22 cellular contexts compared by ENCODE assay signal in the genomic region with DNA sequence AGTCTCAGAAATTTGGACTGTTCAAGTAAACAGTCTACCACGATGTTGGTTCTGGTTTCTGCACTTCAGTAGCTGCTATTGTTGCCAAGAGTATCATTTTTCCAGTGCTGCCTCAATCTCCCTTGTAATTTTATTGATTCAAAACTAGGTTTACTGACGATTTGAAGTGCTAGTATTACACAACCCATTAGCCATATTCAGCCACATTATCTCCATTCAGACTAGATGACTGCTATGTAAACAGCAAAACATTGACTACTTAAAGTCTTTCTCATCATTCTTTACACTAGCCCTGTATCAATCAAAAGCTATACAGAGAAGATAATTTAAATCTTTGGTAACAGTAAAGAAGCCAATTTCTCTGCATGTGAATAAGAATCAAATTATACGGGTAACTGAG.
"Had no signal": no experiment of that assay in that cellular context is flagged by ENCODE, and none has a peak within 500 bp of the region (broad histone marks: within the 10 kb centered on the region; RNA-seq: fewer than 3 reads in every experiment).

No MANE protein-coding gene starts in this region.

- DNase-seq: activated CD4-positive, alpha-beta memory T cell treated with anti-CD3 and anti-CD28 coated beads, Interleukin-2, amount 10 ng/mL, durations not matched to agents 7 days and 5 days; activated CD4-positive, alpha-beta T cell treated with anti-CD3 and anti-CD28 coated beads for 48 hours; activated CD4-positive, CD25-positive, alpha-beta regulatory T cell; activated CD8-positive, alpha-beta memory T cell treated with anti-CD3 and anti-CD28 coated beads, Interleukin-2, amount 10 ng/mL, durations not matched to agents 7 days and 5 days; activated naive CD4-positive, alpha-beta T cell treated with Interleukin-2 at 50 U/mL for 16 hours; activated naive CD8-positive, alpha-beta T cell treated with anti-CD3 and anti-CD28 coated beads, Interleukin-2, amount 10 ng/mL, durations not matched to agents 7 days and 5 days; activated T-cell treated with anti-CD3 and anti-CD28 coated beads, Interleukin-2, amount 50 U/mL, for 1 hour; amygdala; central memory CD4-positive, alpha-beta T cell; colonic mucosa; erythroblast; heart left ventricle; left ventricle myocardium inferior; nephron progenitor cell; nucleus accumbens; posterior cingulate gyrus; spleen; stimulated activated CD8-positive, alpha-beta memory T cell treated with anti-CD3 and anti-CD28 coated beads, Interleukin-4, amount 100 ng/mL, for 48 hours; stimulated activated naive CD4-positive, alpha-beta T cell; upper lobe of right lung had no signal

- H3K27ac Mint-ChIP-seq: activated CD4-positive, alpha-beta memory T cell treated with anti-CD3 and anti-CD28 coated beads, Interleukin-2, amount 10 ng/mL, durations not matched to agents 7 days and 5 days; activated CD8-positive, alpha-beta memory T cell treated with anti-CD3 and anti-CD28 coated beads, Interleukin-2, amount 10 ng/mL, durations not matched to agents 7 days and 5 days; activated naive CD8-positive, alpha-beta T cell treated with anti-CD3 and anti-CD28 coated beads, Interleukin-2, amount 10 ng/mL, durations not matched to agents 7 days and 5 days; activated T-helper 2 cell treated with anti-CD3 and anti-CD28 coated beads, Interferon-gamma antibody, Interleukin-2, Interleukin-4, amounts not matched to agents 10 μg/mL and 5 μg/mL and 100 μg/mL, durations not matched to agents 14 hours and 24 hours and 36 hours; nephron progenitor cell had no signal

- H3K9me3 Mint-ChIP-seq: activated CD4-positive, alpha-beta memory T cell treated with anti-CD3 and anti-CD28 coated beads, Interleukin-2, amount 10 ng/mL, durations not matched to agents 7 days and 5 days; activated naive CD8-positive, alpha-beta T cell treated with anti-CD3 and anti-CD28 coated beads, Interleukin-2, amount 10 ng/mL, durations not matched to agents 7 days and 5 days; activated T-helper 2 cell treated with anti-CD3 and anti-CD28 coated beads, Interferon-gamma antibody, Interleukin-2, Interleukin-4, amounts not matched to agents 10 μg/mL and 5 μg/mL and 100 μg/mL, durations not matched to agents 14 hours and 24 hours and 36 hours; nephron progenitor cell had no signal

- H3K27me3 Mint-ChIP-seq: activated CD4-positive, alpha-beta memory T cell treated with anti-CD3 and anti-CD28 coated beads, Interleukin-2, amount 10 ng/mL, durations not matched to agents 7 days and 5 days had no signal

- H3K4me3 Mint-ChIP-seq: activated CD4-positive, alpha-beta memory T cell treated with anti-CD3 and anti-CD28 coated beads, Interleukin-2, amount 10 ng/mL, durations not matched to agents 7 days and 5 days; activated CD8-positive, alpha-beta memory T cell treated with anti-CD3 and anti-CD28 coated beads, Interleukin-2, amount 10 ng/mL, durations not matched to agents 7 days and 5 days; activated naive CD8-positive, alpha-beta T cell treated with anti-CD3 and anti-CD28 coated beads, Interleukin-2, amount 10 ng/mL, durations not matched to agents 7 days and 5 days; nephron progenitor cell had no signal

- H3K36me3 Mint-ChIP-seq: activated CD8-positive, alpha-beta memory T cell treated with anti-CD3 and anti-CD28 coated beads, Interleukin-2, amount 10 ng/mL, durations not matched to agents 7 days and 5 days; activated naive CD8-positive, alpha-beta T cell treated with anti-CD3 and anti-CD28 coated beads, Interleukin-2, amount 10 ng/mL, durations not matched to agents 7 days and 5 days had no signal

- H3K4me1 Mint-ChIP-seq: activated CD4-positive, alpha-beta memory T cell treated with anti-CD3 and anti-CD28 coated beads, Interleukin-2, amount 10 ng/mL, durations not matched to agents 7 days and 5 days; activated CD8-positive, alpha-beta memory T cell treated with anti-CD3 and anti-CD28 coated beads, Interleukin-2, amount 10 ng/mL, durations not matched to agents 7 days and 5 days; activated naive CD8-positive, alpha-beta T cell treated with anti-CD3 and anti-CD28 coated beads, Interleukin-2, amount 10 ng/mL, durations not matched to agents 7 days and 5 days; nephron progenitor cell had no signal

- H3K9me3 ChIP-seq: colonic mucosa, gastroesophageal sphincter, heart left ventricle, left ventricle myocardium inferior, spleen, upper lobe of right lung had no signal

- H3K36me3 ChIP-seq: colonic mucosa, gastroesophageal sphincter, heart left ventricle, left ventricle myocardium inferior, spleen, upper lobe of right lung had no signal

- ATAC-seq: activated CD8-positive, alpha-beta memory T cell treated with anti-CD3 and anti-CD28 coated beads, Interleukin-2, amount 10 ng/mL, durations not matched to agents 7 days and 5 days; gastroesophageal sphincter; heart left ventricle; upper lobe of right lung had no signal

- H3K4me3 ChIP-seq: colonic mucosa, gastroesophageal sphincter, heart left ventricle, left ventricle myocardium inferior, spleen, upper lobe of right lung had no signal

- H3K4me1 ChIP-seq: colonic mucosa, spleen, upper lobe of right lung had no signal

- H3K27me3 ChIP-seq: colonic mucosa, gastroesophageal sphincter, heart left ventricle, spleen, upper lobe of right lung had no signal

- H3K27ac ChIP-seq: colonic mucosa, gastroesophageal sphincter, heart left ventricle, left ventricle myocardium inferior, spleen, upper lobe of right lung had no signal
